Comparison of ENCODE assay signal across 12 cellular contexts in genomic region chr4:146134761-146135160, GRCh38. TPM values are rescaled to one million over a fixed set of nuclear protein-coding genes. Genes with fewer than 3 reads are reported as not detected.
DNase-seq lines count a peak whose midpoint lies in the region; ATAC-seq and TF ChIP-seq lines count a peak whose summit lies in the region.
"Had no signal": no experiment of that assay in that cellular context is flagged by ENCODE, and none has a peak within 500 bp of the region (broad histone marks: within the 10 kb centered on the region; RNA-seq: fewer than 3 reads in every experiment).

No MANE protein-coding gene starts in this region.

- H3K4me1 ChIP-seq in A673 (ENCODE audit: insufficient read depth, low read length, poor library complexity, severe bottlenecking), result no peaks in the 10 kb centered on the region
- no peaks in the 10 kb centered on the region; the same call in 1 of the 2 replicates for H3K4me1 ChIP-seq in iPS-20b (ENCODE audit: insufficient read depth, low read length)
- H3K4me1 ChIP-seq in effector memory CD4-positive, alpha-beta T cell (ENCODE audit: control insufficient read depth, insufficient read depth, low read length, poor library complexity, severe bottlenecking), result no peaks in the 10 kb centered on the region

- peak; percentile 64 for DNase-seq in A673 (ENCODE audit: low spot score)
- DNase-seq in NCI-H2029 treated with DMSO at 0.1 percent for 48 hours (lab: John Stamatoyannopoulos, UW), result peak; percentile 76
- no peak for DNase-seq in effector memory CD4-positive, alpha-beta T cell
- DNase-seq in amniotic stem cell (lab: John Stamatoyannopoulos, UW), result no peak
- DNase-seq: activated CD8-positive, alpha-beta memory T cell treated with anti-CD3 and anti-CD28 coated beads, Interleukin-2, amount 10 ng/mL, durations not matched to agents 7 days and 5 days; central memory CD4-positive, alpha-beta T cell; NCI-H526; T-helper 1 cell had no signal

- H3K4me3 Mint-ChIP-seq in brain, result peak overlapping the region in 3 of 5 experiments; percentile 12 to 52 (median 34)
- H3K4me3 Mint-ChIP-seq: activated CD8-positive, alpha-beta memory T cell treated with anti-CD3 and anti-CD28 coated beads, Interleukin-2, amount 10 ng/mL, durations not matched to agents 7 days and 5 days had no signal

- peaks cover 7% of the 10 kb centered on the region for H3K27me3 Mint-ChIP-seq in brain

- ATAC-seq in HG03039 (IDR thresholded peaks at IDR 0.05; ENCODE audit: unreplicated experiment) (no peak), GM18520 (IDR thresholded peaks at IDR 0.05; ENCODE audit: unreplicated experiment) (no peak)
- ATAC-seq: activated CD8-positive, alpha-beta memory T cell treated with anti-CD3 and anti-CD28 coated beads, Interleukin-2, amount 10 ng/mL, durations not matched to agents 7 days and 5 days had no signal

- H3K36me3 ChIP-seq in A673 (ENCODE audit: insufficient read depth, low read length, poor library complexity, severe bottlenecking), result no peaks in the 10 kb centered on the region
- H3K36me3 ChIP-seq in iPS-20b (ENCODE audit: insufficient read depth, low read depth, low read length), result no peaks in the 10 kb centered on the region
- no peaks in the 10 kb centered on the region for H3K36me3 ChIP-seq in effector memory CD4-positive, alpha-beta T cell (ENCODE audit: control insufficient read depth, insufficient read depth, low read length)

- no TSS peak for BruUV-seq in A673 (replicated peaks; lab: Mats Ljungman, UMichigan)

- H3K27ac Mint-ChIP-seq in brain, result peak overlapping the region; percentile 21 to 80 (median 40)
- H3K27ac Mint-ChIP-seq: activated CD8-positive, alpha-beta memory T cell treated with anti-CD3 and anti-CD28 coated beads, Interleukin-2, amount 10 ng/mL, durations not matched to agents 7 days and 5 days had no signal

- H3K27me3 ChIP-seq in A673 (replicated peaks; ENCODE audit: insufficient read depth, low read depth, low read length, poor library complexity) (no peaks in the 10 kb centered on the region), iPS-20b (ENCODE audit: insufficient read depth, low read length) (no peaks in the 10 kb centered on the region)
- no peaks in the 10 kb centered on the region for H3K27me3 ChIP-seq in effector memory CD4-positive, alpha-beta T cell (replicated peaks; ENCODE audit: control insufficient read depth, insufficient read depth, low read length, poor library complexity, severe bottlenecking)

- TF ChIP-seq CTCF in A673 (conservative IDR thresholded peaks at IDR 0.05; ENCODE audit: low read depth, low read length), result no peak
- TF ChIP-seq CTCF in brain (conservative IDR thresholded peaks at IDR 0.05), result no peak

- H3K9me3 ChIP-seq in A673 (ENCODE audit: low read depth, low read length, poor library complexity, severe bottlenecking), result no peaks in the 10 kb centered on the region
- no peaks in the 10 kb centered on the region for H3K9me3 ChIP-seq in iPS-20b (ENCODE audit: insufficient read depth, low read depth, low read length)
- no peaks in the 10 kb centered on the region for H3K9me3 ChIP-seq in effector memory CD4-positive, alpha-beta T cell (ENCODE audit: control insufficient read depth, low read length)

- 0 out of 2 replicates have a peak overlapping the region, but pooled peaks have one; percentile 33 for H3K9ac ChIP-seq in iPS-20b (ENCODE audit: low read depth, low read length)

- no peak overlapping the region for H3K4me3 ChIP-seq in A673 (ENCODE audit: low read depth, low read length, poor library complexity, severe bottlenecking)
- no peak overlapping the region for H3K4me3 ChIP-seq in iPS-20b (ENCODE audit: low read length)
- H3K4me3 ChIP-seq in effector memory CD4-positive, alpha-beta T cell (ENCODE audit: insufficient read depth, low read depth, low read length, poor library complexity, severe bottlenecking), result no peak overlapping the region

- CTCF ChIA-PET in A673 (lab: Charles Lee), result no interaction called here

- no peaks in the 10 kb centered on the region for H3K36me3 Mint-ChIP-seq in brain
- H3K36me3 Mint-ChIP-seq: activated CD8-positive, alpha-beta memory T cell treated with anti-CD3 and anti-CD28 coated beads, Interleukin-2, amount 10 ng/mL, durations not matched to agents 7 days and 5 days had no signal

- intact Hi-C loops in A673 (cut with micrococcal nuclease; ENCODE audit: unreplicated experiment), result no loop called here

- H3K9me3 Mint-ChIP-seq in brain, result peaks cover 0 to 9% (median 0%) of the 10 kb centered on the region in 5 experiments

- peaks cover 17% of the 10 kb centered on the region for H3K4me1 Mint-ChIP-seq in brain

- POLR2A ChIA-PET in A673 (lab: Charles Lee; ENCODE audit: low non-redundant PET), result no interaction called here

- H3K27ac ChIP-seq in A673 (ENCODE audit: low read depth, low read length, poor library complexity, severe bottlenecking) (no peak overlapping the region), iPS-20b (ENCODE audit: low read length) (no peak overlapping the region)
- no peak overlapping the region for H3K27ac ChIP-seq in effector memory CD4-positive, alpha-beta T cell (ENCODE audit: insufficient read depth, low read length, poor library complexity, severe bottlenecking)

RNA-seq across cellular contexts. Expression of gene LSM6, which starts 40.8 kb away (rescaled TPM):
- total RNA-seq in A673 (2021), result 54.1 and 61.7 TPM in 2 replicates
- 17.0 TPM for polyA plus RNA-seq in brain (ENCODE audit: insufficient read depth, low read depth, low replicate concordance)

Comparison
In these comparisons a context has a peak if more than half of its experiments do, and no peak if none do; other contexts are left out.
1. DNase-seq: peak in A673 (single experiment) and NCI-H2029 treated with DMSO at 0.1 percent for 48 hours (single experiment); none in effector memory CD4-positive, alpha-beta T cell (0 of 3) and amniotic stem cell (single experiment).